In genomic region chr16:87887940-87888339, GRCh38 we compare ENCODE assay signal across 8 cellular contexts. TPM values are rescaled to one million over a fixed set of nuclear protein-coding genes. Genes with fewer than 3 reads are reported as not detected.
"Had no signal": no experiment of that assay in that cellular context is flagged by ENCODE, and none has a peak within 500 bp of the region (broad histone marks: within the 10 kb centered on the region; RNA-seq: fewer than 3 reads in every experiment).

No MANE protein-coding gene starts in this region.

RNA-seq across cellular contexts. Expression of gene CA5A, which starts 48.4 kb away (rescaled TPM):
- total RNA-seq: activated CD4-positive, alpha-beta T cell treated with anti-CD3 and anti-CD28 coated beads for 36 hours; activated CD4-positive, alpha-beta T cell treated with anti-CD3 and anti-CD28 coated beads, Interleukin-2, amount 10 ng/mL, durations not matched to agents 7 days and 5 days; activated naive CD8-positive, alpha-beta T cell treated with anti-CD3 and anti-CD28 coated beads for 36 hours; aorta; chondrocyte; LHCN-M2; Right ventricle myocardium superior; WTC11 had no signal
